ENCODE assay signal across 9 cellular contexts in the genomic region with DNA sequence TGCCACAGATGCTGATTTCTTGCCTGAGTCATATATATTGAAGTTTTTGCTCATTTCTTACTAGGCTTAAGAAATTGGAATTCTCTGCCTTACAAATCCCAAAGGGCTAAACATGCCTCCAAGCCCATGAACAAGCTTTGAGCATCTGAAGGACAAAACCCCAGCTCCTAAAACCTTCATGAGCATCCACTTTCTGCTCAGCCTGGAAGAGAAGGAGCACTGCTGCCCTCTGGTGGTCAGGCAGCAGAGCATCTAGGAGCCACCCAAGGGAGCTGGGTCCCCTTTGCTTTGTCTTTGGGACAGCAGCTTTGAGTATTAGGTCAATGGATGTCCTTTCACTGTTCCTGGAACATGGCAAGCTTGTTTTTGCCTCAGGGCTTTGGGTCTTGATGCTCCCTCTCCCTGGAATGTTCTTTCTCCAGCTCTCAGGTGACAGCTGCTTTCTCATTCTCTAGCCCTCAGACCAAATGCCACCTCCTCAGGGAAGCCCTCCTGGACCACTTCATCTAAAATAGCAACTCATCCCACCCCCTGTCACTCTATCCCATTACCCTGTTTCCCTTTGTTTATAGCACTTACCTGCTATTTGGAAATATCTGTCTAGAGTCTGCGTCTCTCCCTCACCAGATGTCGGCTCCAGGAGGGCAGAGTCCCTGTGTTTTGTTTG. TPM values are rescaled to one million over a fixed set of nuclear protein-coding genes. Genes with fewer than 3 reads are reported as not detected.
A peak's percentile ranks its signal among the peaks of the same experiment; 100 is the strongest.
DNase-seq lines count a peak whose midpoint lies in the region; ATAC-seq, FAIRE-seq and TF ChIP-seq lines count a peak whose summit lies in the region.
"Had no signal": no experiment of that assay in that cellular context is flagged by ENCODE, and none has a peak within 500 bp of the region (broad histone marks: within the 10 kb centered on the region; RNA-seq: fewer than 3 reads in every experiment).

No MANE protein-coding gene starts in this region.

- no peaks in the 10 kb centered on the region for H3K9me3 ChIP-seq in endodermal cell (ENCODE audit: control insufficient read depth, low read length)

- peaks cover 6% of the 10 kb centered on the region for H3K9me3 Mint-ChIP-seq in endodermal cell

- peaks cover 8% of the 10 kb centered on the region for H3K4me1 Mint-ChIP-seq in endodermal cell

- H3K27ac ChIP-seq in endodermal cell (ENCODE audit: low read depth, low read length): no peak overlapping the region

- H3K4me1 ChIP-seq in endodermal cell (ENCODE audit: control insufficient read depth, insufficient read depth, low read length): peaks cover 8% of the 10 kb centered on the region

- H3K27me3 ChIP-seq in endodermal cell (ENCODE audit: control insufficient read depth, insufficient read depth, low read length, poor library complexity, severe bottlenecking): no peaks in the 10 kb centered on the region

- no peaks in the 10 kb centered on the region for H3K36me3 ChIP-seq in endodermal cell (ENCODE audit: control insufficient read depth, insufficient read depth, low read length)

- peak; percentile 99 for TF ChIP-seq CTCF in endodermal cell (conservative IDR thresholded peaks at IDR 0.05)

- 94 to 97% methylated on average over 2 of the region's 2 CpGs for WGBS in endodermal cell (ENCODE audit: insufficient coverage in 1 of 2, insufficient read length in 1 of 2), 2 experiments

- H3K27ac Mint-ChIP-seq in endodermal cell: peak overlapping the region; percentile 30

- DNase-seq in DMS 273 treated with DMSO at 0.1 percent for 48 hours (lab: John Stamatoyannopoulos, UW): peak; percentile 32
- DNase-seq in HTR-8/SVneo (ENCODE audit: insufficient read length, low spot score): peak; percentile 79
- DNase-seq in NOMO-1 treated with DMSO at 0.1 percent for 48 hours (lab: John Stamatoyannopoulos, UW; ENCODE audit: unreplicated experiment): peak; percentile 67
- DNase-seq in activated CD8-positive, alpha-beta memory T cell treated with anti-CD3 and anti-CD28 coated beads for 24 hours: peak; percentile 87
- DNase-seq in endodermal cell: peak; percentile 92
- DNase-seq in midbrain (lab: John Stamatoyannopoulos, UW): peak; percentile 88
- DNase-seq in stimulated activated CD8-positive, alpha-beta memory T cell treated with anti-CD3 and anti-CD28 coated beads, Interleukin-2, amount 100 ng/mL, for 1 hour (ENCODE audit: low read depth in 2 of 2): peak; percentile 44 to 55

- H3K36me3 Mint-ChIP-seq in endodermal cell (ENCODE audit: low read depth): no peaks in the 10 kb centered on the region

- no peak overlapping the region for H3K4me3 Mint-ChIP-seq in endodermal cell

- H3K4me3 ChIP-seq in endodermal cell (ENCODE audit: low read length): no peak overlapping the region

- FAIRE-seq in HTR-8/SVneo (lab: Jason Lieb, UNC): no peak

- peaks cover 1% of the 10 kb centered on the region for H3K27me3 Mint-ChIP-seq in endodermal cell (ENCODE audit: insufficient read depth)

- H3K9ac ChIP-seq in endodermal cell (ENCODE audit: extremely low read depth, low read length, poor library complexity, severe bottlenecking): no peak overlapping the region

- no peak for ATAC-seq in HG03442 (IDR thresholded peaks at IDR 0.05; ENCODE audit: unreplicated experiment)

RNA-seq across cellular contexts. Expression of a gene that starts 25.7 kb away (rescaled TPM):
- total RNA-seq in endodermal cell: not detected
- polyA plus RNA-seq in endodermal cell (2013, experiment 1 of 2): 1.3 TPM
- 1.2 TPM for polyA plus RNA-seq in endodermal cell (2013, experiment 2 of 2)
- total RNA-seq: activated CD8-positive, alpha-beta memory T cell treated with anti-CD3 and anti-CD28 coated beads for 36 hours had no signal

RNA-seq across cellular contexts. Expression of a gene that starts 34.2 kb away (rescaled TPM):
- total RNA-seq in endodermal cell: under 1 TPM; 0.22 TPM
- polyA plus RNA-seq in endodermal cell (2013, experiment 1 of 2): 0.18 TPM
- 0.08 TPM for polyA plus RNA-seq in endodermal cell (2013, experiment 2 of 2)
- total RNA-seq: activated CD8-positive, alpha-beta memory T cell treated with anti-CD3 and anti-CD28 coated beads for 36 hours had no signal

RNA-seq across cellular contexts. Expression of a gene that starts 46.2 kb away (rescaled TPM):
- under 1 TPM; 0.15 to 0.42 TPM for total RNA-seq in endodermal cell
- 0.39 TPM for polyA plus RNA-seq in endodermal cell (2013, experiment 1 of 2)
- polyA plus RNA-seq in endodermal cell (2013, experiment 2 of 2): 0.12 TPM
- total RNA-seq: activated CD8-positive, alpha-beta memory T cell treated with anti-CD3 and anti-CD28 coated beads for 36 hours had no signal

Comparison
In these comparisons a context has a peak if more than half of its experiments do, and no peak if none do; other contexts are left out.
1. DNase-seq: peak in every context shown above with its lines; median percentile 92 in endodermal cell; 88 in midbrain; 87 in activated CD8-positive, alpha-beta memory T cell treated with anti-CD3 and anti-CD28 coated beads for 24 hours; 79 in HTR-8/SVneo; 67 in NOMO-1 treated with DMSO at 0.1 percent for 48 hours; 50 in stimulated activated CD8-positive, alpha-beta memory T cell treated with anti-CD3 and anti-CD28 coated beads, Interleukin-2, amount 100 ng/mL, for 1 hour; 32 in DMS 273 treated with DMSO at 0.1 percent for 48 hours.